In genomic region chr2:170121689-170122088, GRCh38 we compare ENCODE assay signal across 24 cellular contexts. TPM values are rescaled to one million over a fixed set of nuclear protein-coding genes. Genes with fewer than 3 reads are reported as not detected.
"Had no signal": no experiment of that assay in that cellular context is flagged by ENCODE, and none has a peak within 500 bp of the region (broad histone marks: within the 10 kb centered on the region; RNA-seq: fewer than 3 reads in every experiment).

No MANE protein-coding gene starts in this region.

- H3K27me3 ChIP-seq: body of pancreas, cardiac muscle cell, colonic mucosa, neural progenitor cell, transverse colon had no signal

- H3K4me2 ChIP-seq: neural progenitor cell had no signal

- H3K4me3 ChIP-seq: body of pancreas, cardiac muscle cell, colonic mucosa, lower lobe of right lung, neural progenitor cell, transverse colon had no signal

- FAIRE-seq: frontal cortex, urothelium cell line had no signal

- H3K9me3 ChIP-seq: body of pancreas, colonic mucosa, lower lobe of right lung, transverse colon had no signal

- H3K9ac ChIP-seq: neural progenitor cell had no signal

- DNase-seq: activated CD4-positive, alpha-beta memory T cell treated with anti-CD3 and anti-CD28 coated beads for 36 hours; activated CD4-positive, alpha-beta T cell treated with anti-CD3 and anti-CD28 coated beads, Interleukin-2, amount 10 ng/mL, durations not matched to agents 24 days and 14 days; activated CD4-positive, CD25-positive, alpha-beta regulatory T cell treated with anti-CD3 and anti-CD28 coated beads, Interleukin-2, amount 50 U/mL, for 72 hours; activated CD8-positive, alpha-beta memory T cell treated with anti-CD3 and anti-CD28 coated beads, Interleukin-2, amount 50 U/mL, for 4 hours; activated T-cell treated with anti-CD3 and anti-CD28 coated beads, Interleukin-2, amount 50 U/mL, for 24 hours; body of pancreas; cerebellar nuclear complex; colonic mucosa; effector CD8-positive, alpha-beta T cell; lower lobe of right lung; mesenchymal stem cell; natural killer cell; occipital lobe; right cardiac atrium; stimulated activated naive CD4-positive, alpha-beta T cell treated with Interleukin-2 at 50 U/mL for 16 hours; T-helper 2 cell; transverse colon had no signal

- H3K36me3 ChIP-seq: cardiac muscle cell, colonic mucosa, lower lobe of right lung, neural progenitor cell, transverse colon had no signal

- ATAC-seq: activated naive CD4-positive, alpha-beta T cell treated with anti-CD3 and anti-CD28 coated beads, Interleukin-2, amount 50 U/mL, for 72 hours; body of pancreas; left lobe of liver; lower lobe of right lung; right cardiac atrium had no signal

- H2AFZ ChIP-seq: neural progenitor cell had no signal

- H3K4me1 ChIP-seq: body of pancreas, colonic mucosa, lower lobe of right lung, neural progenitor cell, transverse colon had no signal

- H3K27ac ChIP-seq: body of pancreas, cardiac muscle cell, colonic mucosa, lower lobe of right lung, neural progenitor cell, transverse colon had no signal

RNA-seq across cellular contexts. Expression of gene MYO3B, which starts 56.3 kb away (rescaled TPM):
- total RNA-seq: cardiac muscle cell, dermis microvascular lymphatic vessel endothelial cell, left lobe of liver, lower lobe of right lung, right cardiac atrium had no signal
- polyA plus RNA-seq: cardiac muscle cell, right cardiac atrium had no signal
